21 cellular contexts compared by ENCODE assay signal in genomic region chr14:31080489-31080888, GRCh38.
"Had no signal": no experiment of that assay in that cellular context is flagged by ENCODE, and none has a peak within 500 bp of the region (broad histone marks: within the 10 kb centered on the region; RNA-seq: fewer than 3 reads in every experiment).

No MANE protein-coding gene starts in this region.

- H3K4me3 Mint-ChIP-seq: activated CD4-positive, alpha-beta T cell treated with anti-CD3 and anti-CD28 coated beads, Interleukin-2, amount 10 ng/mL, durations not matched to agents 24 days and 14 days; activated CD8-positive, alpha-beta T cell treated with anti-CD3 and anti-CD28 coated beads for 36 hours; activated naive CD4-positive, alpha-beta T cell treated with anti-CD3 and anti-CD28 coated beads for 36 hours; activated naive CD8-positive, alpha-beta T cell treated with anti-CD3 and anti-CD28 coated beads, Interleukin-2, amount 50 U/mL, for 24 hours; activated T-helper 17 cell treated with anti-CD3 and anti-CD28 coated beads, Interleukin-2, amount 50 U/mL, for 72 hours; nephron progenitor cell; stimulated activated naive CD8-positive, alpha-beta T cell treated with anti-CD3 and anti-CD28 coated beads, Interleukin-15, amount 100 ng/mL, for 72 hours had no signal

- H3K27ac ChIP-seq: brain microvascular endothelial cell, skin epidermis, suprapubic skin, transverse colon, vagina had no signal

- H3K27ac Mint-ChIP-seq: activated CD4-positive, alpha-beta T cell treated with anti-CD3 and anti-CD28 coated beads, Interleukin-2, amount 10 ng/mL, durations not matched to agents 24 days and 14 days; activated CD8-positive, alpha-beta T cell treated with anti-CD3 and anti-CD28 coated beads for 36 hours; activated naive CD4-positive, alpha-beta T cell treated with anti-CD3 and anti-CD28 coated beads for 36 hours; activated naive CD8-positive, alpha-beta T cell treated with anti-CD3 and anti-CD28 coated beads, Interleukin-2, amount 50 U/mL, for 24 hours; activated T-helper 17 cell treated with anti-CD3 and anti-CD28 coated beads, Interleukin-2, amount 50 U/mL, for 72 hours; nephron progenitor cell; stimulated activated naive CD8-positive, alpha-beta T cell treated with anti-CD3 and anti-CD28 coated beads, Interleukin-15, amount 100 ng/mL, for 72 hours had no signal

- H3K36me3 ChIP-seq: brain microvascular endothelial cell, transverse colon, vagina had no signal

- H3K4me1 Mint-ChIP-seq: activated CD4-positive, alpha-beta T cell treated with anti-CD3 and anti-CD28 coated beads, Interleukin-2, amount 10 ng/mL, durations not matched to agents 24 days and 14 days; activated naive CD8-positive, alpha-beta T cell treated with anti-CD3 and anti-CD28 coated beads, Interleukin-2, amount 50 U/mL, for 24 hours; activated T-helper 17 cell treated with anti-CD3 and anti-CD28 coated beads, Interleukin-2, amount 50 U/mL, for 72 hours; stimulated activated naive CD8-positive, alpha-beta T cell treated with anti-CD3 and anti-CD28 coated beads, Interleukin-15, amount 100 ng/mL, for 72 hours had no signal

- DNase-seq: activated CD4-positive, alpha-beta T cell treated with anti-CD3 and anti-CD28 coated beads, Interleukin-2, amount 10 ng/mL, durations not matched to agents 24 days and 14 days; activated CD8-positive, alpha-beta T cell treated with anti-CD3 and anti-CD28 coated beads for 36 hours; activated naive CD4-positive, alpha-beta T cell treated with anti-CD3 and anti-CD28 coated beads for 36 hours; activated naive CD8-positive, alpha-beta T cell treated with anti-CD3 and anti-CD28 coated beads, Interleukin-2, amount 50 U/mL, for 24 hours; activated T-cell treated with anti-CD3 and anti-CD28 coated beads, Interleukin-2, amount 50 U/mL, for 1 hour; aorta; brain microvascular endothelial cell; central memory CD4-positive, alpha-beta T cell; nephron progenitor cell; occipital lobe; retina; stimulated activated CD4-positive, alpha-beta T cell treated with anti-CD3 and anti-CD28 coated beads, Interleukin-15, amount 100 ng/mL, for 24 hours; stimulated activated CD4-positive, alpha-beta T cell treated with anti-CD3 and anti-CD28 coated beads, Interleukin-2, amount 100 ng/mL, for 48 hours; stimulated activated naive CD8-positive, alpha-beta T cell treated with anti-CD3 and anti-CD28 coated beads, Interleukin-15, amount 100 ng/mL, for 72 hours; T1000; transverse colon had no signal

- H3K9me3 Mint-ChIP-seq: activated CD4-positive, alpha-beta T cell treated with anti-CD3 and anti-CD28 coated beads, Interleukin-2, amount 10 ng/mL, durations not matched to agents 24 days and 14 days; activated CD8-positive, alpha-beta T cell treated with anti-CD3 and anti-CD28 coated beads for 36 hours; activated naive CD4-positive, alpha-beta T cell treated with anti-CD3 and anti-CD28 coated beads for 36 hours; activated naive CD8-positive, alpha-beta T cell treated with anti-CD3 and anti-CD28 coated beads, Interleukin-2, amount 50 U/mL, for 24 hours; activated T-helper 17 cell treated with anti-CD3 and anti-CD28 coated beads, Interleukin-2, amount 50 U/mL, for 72 hours; nephron progenitor cell; stimulated activated naive CD8-positive, alpha-beta T cell treated with anti-CD3 and anti-CD28 coated beads, Interleukin-15, amount 100 ng/mL, for 72 hours had no signal

- H3K27me3 Mint-ChIP-seq: activated CD4-positive, alpha-beta T cell treated with anti-CD3 and anti-CD28 coated beads, Interleukin-2, amount 10 ng/mL, durations not matched to agents 24 days and 14 days; activated CD8-positive, alpha-beta T cell treated with anti-CD3 and anti-CD28 coated beads for 36 hours; activated naive CD8-positive, alpha-beta T cell treated with anti-CD3 and anti-CD28 coated beads, Interleukin-2, amount 50 U/mL, for 24 hours; activated T-helper 17 cell treated with anti-CD3 and anti-CD28 coated beads, Interleukin-2, amount 50 U/mL, for 72 hours; stimulated activated naive CD8-positive, alpha-beta T cell treated with anti-CD3 and anti-CD28 coated beads, Interleukin-15, amount 100 ng/mL, for 72 hours had no signal

- H3K4me1 ChIP-seq: suprapubic skin, vagina had no signal

- H3K27me3 ChIP-seq: brain microvascular endothelial cell, suprapubic skin, transverse colon, vagina had no signal

- H3K4me3 ChIP-seq: skin epidermis, suprapubic skin, transverse colon, vagina had no signal

- ATAC-seq: activated CD8-positive, alpha-beta T cell treated with anti-CD3 and anti-CD28 coated beads for 36 hours; activated naive CD8-positive, alpha-beta T cell treated with anti-CD3 and anti-CD28 coated beads, Interleukin-2, amount 50 U/mL, for 24 hours; activated T-helper 17 cell treated with anti-CD3 and anti-CD28 coated beads, Interleukin-2, amount 50 U/mL, for 72 hours; esophagus mucosa; stimulated activated naive CD8-positive, alpha-beta T cell treated with anti-CD3 and anti-CD28 coated beads, Interleukin-15, amount 100 ng/mL, for 72 hours had no signal

- H3K9me3 ChIP-seq: suprapubic skin, transverse colon, vagina had no signal
